23 cellular contexts compared by ENCODE assay signal in genomic region chr5:122839731-122840130, GRCh38. TPM values are rescaled to one million over a fixed set of nuclear protein-coding genes. Genes with fewer than 3 reads are reported as not detected.
DNase-seq lines count a peak whose midpoint lies in the region; ATAC-seq and TF ChIP-seq lines count a peak whose summit lies in the region.
"Had no signal": no experiment of that assay in that cellular context is flagged by ENCODE, and none has a peak within 500 bp of the region (broad histone marks: within the 10 kb centered on the region; RNA-seq: fewer than 3 reads in every experiment).

No MANE protein-coding gene starts in this region.

- H3K36me3 Mint-ChIP-seq in activated CD4-positive, alpha-beta T cell treated with anti-CD3 and anti-CD28 coated beads, Interleukin-2, amount 10 ng/mL, durations not matched to agents 7 days and 5 days (ENCODE audit: low read depth): no peaks in the 10 kb centered on the region

- H3K4me1 Mint-ChIP-seq in activated CD4-positive, alpha-beta T cell treated with anti-CD3 and anti-CD28 coated beads, Interleukin-2, amount 10 ng/mL, durations not matched to agents 7 days and 5 days: peaks cover 18% of the 10 kb centered on the region

- peak overlapping the region in 7 of 11 experiments; percentile 1 to 63 (median 35); a peak in 10 of 22 replicates for H3K4me2 ChIP-seq in BLaER1 treated with 17β-estradiol and CSF1 and Interleukin-3, amounts not matched to agents 10 nM and 100 nM
- peak overlapping the region; percentile 47; the same call in 1 of the 2 replicates for H3K4me2 ChIP-seq in MM.1S (ENCODE audit: low read depth, low read length)

- H3K9me2 ChIP-seq in MM.1S (replicated peaks; ENCODE audit: insufficient read depth, low read length): no peaks in the 10 kb centered on the region

- peaks cover 0 to 17% (median 13%) of the 10 kb centered on the region in 11 experiments; a peak in 11 of 22 replicates for H3K27me3 ChIP-seq in BLaER1 treated with 17β-estradiol and CSF1 and Interleukin-3, amounts not matched to agents 10 nM and 100 nM
- no peaks in the 10 kb centered on the region for H3K27me3 ChIP-seq in MM.1S (replicated peaks; ENCODE audit: insufficient read depth, low read length)
- H3K27me3 ChIP-seq: BE2C had no signal

- DNase-seq in MM.1S (no peak), amniotic epithelial cell (ENCODE audit: low read depth) (peak; percentile 21), NCI-H1694 (lab: John Stamatoyannopoulos, UW) (no peak), SKM-1 (lab: John Stamatoyannopoulos, UW; ENCODE audit: unreplicated experiment) (no peak)
- DNase-seq in activated CD4-positive, alpha-beta T cell treated with anti-CD3 and anti-CD28 coated beads, Interleukin-2, amount 10 ng/mL, durations not matched to agents 7 days and 5 days: no peak
- DNase-seq: 8988T; ACHN; BE2C; C1 segment of cervical spinal cord; CD4-positive, alpha-beta memory T cell; CD4-positive, CD25-positive, alpha-beta regulatory T cell; CD8-positive, alpha-beta memory T cell; COR-L47; DMS 273 treated with DMSO at 0.1 percent for 48 hours; DMS153; DMS53; DMS79; DND-41; EL; GDM1 had no signal

- no peaks in the 10 kb centered on the region for H3K79me2 ChIP-seq in MM.1S (ENCODE audit: low read length)

- H3K9me3 ChIP-seq in BLaER1 treated with 17β-estradiol and CSF1 and Interleukin-3, amounts not matched to agents 10 nM and 100 nM (replicated peaks in 1 of 11): peaks cover 0 to 6% (median 0%) of the 10 kb centered on the region in 11 experiments; a peak in 4 of 22 replicates
- no peaks in the 10 kb centered on the region for H3K9me3 ChIP-seq in MM.1S (replicated peaks; ENCODE audit: insufficient read depth, low read length)
- H3K9me3 ChIP-seq: BE2C had no signal

- POLR2A ChIA-PET in activated CD4-positive, alpha-beta T cell treated with anti-CD3 and anti-CD28 coated beads, Interleukin-2, amount 10 ng/mL, durations not matched to agents 7 days and 5 days (lab: Charles Lee): no interaction called here

- peaks cover 10% of the 10 kb centered on the region for H3K27me3 Mint-ChIP-seq in activated CD4-positive, alpha-beta T cell treated with anti-CD3 and anti-CD28 coated beads, Interleukin-2, amount 10 ng/mL, durations not matched to agents 7 days and 5 days
- H3K27me3 Mint-ChIP-seq: CD4-positive, alpha-beta memory T cell; CD4-positive, CD25-positive, alpha-beta regulatory T cell had no signal

- CTCF ChIA-PET in activated CD4-positive, alpha-beta T cell treated with anti-CD3 and anti-CD28 coated beads, Interleukin-2, amount 10 ng/mL, durations not matched to agents 7 days and 5 days (lab: Charles Lee): interaction anchor here (1.6 kb wide), 1 partner anchor 10 kb away, joined by 4 read pairs; no protein-coding TSS in a partner anchor

- H3K4me1 ChIP-seq in BLaER1 treated with 17β-estradiol and CSF1 and Interleukin-3, amounts not matched to agents 10 nM and 100 nM: peaks cover 13 to 76% (median 23%) of the 10 kb centered on the region in 10 experiments; a peak in 19 of 20 replicates
- H3K4me1 ChIP-seq in MM.1S (ENCODE audit: low read length): peaks cover 19% of the 10 kb centered on the region
- H3K4me1 ChIP-seq: BE2C had no signal

- H2AFZ ChIP-seq in MM.1S (ENCODE audit: low read length): no peak overlapping the region

- no peak overlapping the region for H3K9ac ChIP-seq in BLaER1 treated with 17β-estradiol and CSF1 and Interleukin-3, amounts not matched to agents 10 nM and 100 nM
- no peak overlapping the region for H3K9ac ChIP-seq in MM.1S (ENCODE audit: low read length)

- H3K9me3 Mint-ChIP-seq in activated CD4-positive, alpha-beta T cell treated with anti-CD3 and anti-CD28 coated beads, Interleukin-2, amount 10 ng/mL, durations not matched to agents 7 days and 5 days: no peaks in the 10 kb centered on the region
- H3K9me3 Mint-ChIP-seq: CD4-positive, CD25-positive, alpha-beta regulatory T cell had no signal

- H3K36me3 ChIP-seq in BLaER1 treated with 17β-estradiol and CSF1 and Interleukin-3, amounts not matched to agents 10 nM and 100 nM: peaks cover 0 to 18% (median 0%) of the 10 kb centered on the region in 11 experiments; a peak in 3 of 22 replicates
- no peaks in the 10 kb centered on the region for H3K36me3 ChIP-seq in MM.1S (replicated peaks; ENCODE audit: insufficient read depth, low read length)
- H3K36me3 ChIP-seq: BE2C had no signal

- no peak overlapping the region for H3K4me3 ChIP-seq in BLaER1 treated with 17β-estradiol and CSF1 and Interleukin-3, amounts not matched to agents 10 nM and 100 nM
- no peak overlapping the region for H3K4me3 ChIP-seq in MM.1S (ENCODE audit: low read length)
- H3K4me3 ChIP-seq: GM12878 had no signal

- no peak overlapping the region for H3K27ac Mint-ChIP-seq in activated CD4-positive, alpha-beta T cell treated with anti-CD3 and anti-CD28 coated beads, Interleukin-2, amount 10 ng/mL, durations not matched to agents 7 days and 5 days
- H3K27ac Mint-ChIP-seq: CD4-positive, alpha-beta memory T cell; CD8-positive, alpha-beta memory T cell had no signal

- no peak overlapping the region for H3K4me3 Mint-ChIP-seq in activated CD4-positive, alpha-beta T cell treated with anti-CD3 and anti-CD28 coated beads, Interleukin-2, amount 10 ng/mL, durations not matched to agents 7 days and 5 days
- H3K4me3 Mint-ChIP-seq: CD4-positive, alpha-beta memory T cell; CD8-positive, alpha-beta memory T cell had no signal

- peaks cover 0 to 10% (median 0%) of the 10 kb centered on the region in 11 experiments; a peak in 4 of 22 replicates for H4K20me1 ChIP-seq in BLaER1 treated with 17β-estradiol and CSF1 and Interleukin-3, amounts not matched to agents 10 nM and 100 nM
- no peaks in the 10 kb centered on the region for H4K20me1 ChIP-seq in MM.1S (ENCODE audit: insufficient read depth, low read length)

- H3K27ac ChIP-seq in BLaER1 treated with 17β-estradiol and CSF1 and Interleukin-3, amounts not matched to agents 10 nM and 100 nM: no peak overlapping the region
- H3K27ac ChIP-seq in MM.1S (ENCODE audit: low read length): no peak overlapping the region

- H3F3A ChIP-seq in MM.1S (ENCODE audit: insufficient read depth, low read length): peaks cover 13% of the 10 kb centered on the region

- no peak for TF ChIP-seq CTCF in MM.1S (IDR thresholded peaks at IDR 0.05; ENCODE audit: low read length)

- no peak for ATAC-seq in GM18873 (IDR thresholded peaks at IDR 0.05; ENCODE audit: low FRiP score, unreplicated experiment)
- ATAC-seq: GM12878 had no signal

RNA-seq across cellular contexts. Expression of gene SNX24, which starts 5.7 kb away (rescaled TPM):
- total RNA-seq in activated CD4-positive, alpha-beta T cell treated with anti-CD3 and anti-CD28 coated beads, Interleukin-2, amount 10 ng/mL, durations not matched to agents 7 days and 5 days: 1 to 10 TPM; 2.2 to 6.4 TPM
